1 cellular context compared by ENCODE assay signal in the genomic region with DNA sequence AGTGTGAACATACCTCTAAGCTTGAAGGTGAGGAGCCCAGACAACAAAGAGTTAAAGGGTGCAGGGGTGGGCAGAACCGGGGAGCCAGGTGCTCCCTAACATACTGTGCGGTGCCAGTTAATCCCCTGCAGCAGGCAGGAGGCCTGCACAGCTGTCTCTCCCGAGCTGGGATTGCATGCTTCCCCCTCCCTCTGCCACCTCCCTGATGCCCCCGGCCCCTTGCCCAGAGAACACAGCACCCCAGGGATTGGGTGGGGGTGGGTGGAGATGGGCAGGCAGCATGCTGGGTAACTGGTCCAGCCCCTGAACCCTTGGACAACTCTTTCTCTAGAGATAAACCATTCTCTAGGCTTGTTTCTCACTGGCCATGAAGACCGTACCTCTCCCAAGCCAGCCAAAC.
TF ChIP-seq lines count a peak whose summit lies in the region.

No MANE protein-coding gene starts in this region.

TF ChIP-seq in GM23338, 12 proteins besides CTCF, POLR2A, EP300 and RAD21 (continued from another document):
- TF ChIP-seq, protein P1, sequence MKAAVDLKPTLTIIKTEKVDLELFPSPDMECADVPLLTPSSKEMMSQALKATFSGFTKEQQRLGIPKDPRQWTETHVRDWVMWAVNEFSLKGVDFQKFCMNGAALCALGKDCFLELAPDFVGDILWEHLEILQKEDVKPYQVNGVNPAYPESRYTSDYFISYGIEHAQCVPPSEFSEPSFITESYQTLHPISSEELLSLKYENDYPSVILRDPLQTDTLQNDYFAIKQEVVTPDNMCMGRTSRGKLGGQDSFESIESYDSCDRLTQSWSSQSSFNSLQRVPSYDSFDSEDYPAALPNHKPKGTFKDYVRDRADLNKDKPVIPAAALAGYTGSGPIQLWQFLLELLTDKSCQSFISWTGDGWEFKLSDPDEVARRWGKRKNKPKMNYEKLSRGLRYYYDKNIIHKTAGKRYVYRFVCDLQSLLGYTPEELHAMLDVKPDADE (IDR thresholded peaks at IDR 0.05), result no peak
- TF ChIP-seq EZH2phosphoT487 (IDR thresholded peaks at IDR 0.05; ENCODE audit: unreplicated experiment), result no peak
TF ChIP-seq in GM23338: peak in this region for 0.
